18 cellular contexts compared by ENCODE assay signal in genomic region chr7:141668853-141669252, GRCh38. TPM values are rescaled to one million over a fixed set of nuclear protein-coding genes. Genes with fewer than 3 reads are reported as not detected.
DNase-seq lines count a peak whose midpoint lies in the region; ATAC-seq and TF ChIP-seq lines count a peak whose summit lies in the region.
"Had no signal": no experiment of that assay in that cellular context is flagged by ENCODE, and none has a peak within 500 bp of the region (broad histone marks: within the 10 kb centered on the region; RNA-seq: fewer than 3 reads in every experiment).

No MANE protein-coding gene starts in this region.

- no TSS peak for BruUV-seq in Caco-2 (replicated peaks; lab: Mats Ljungman, UMichigan)

- no peak for ATAC-seq in CD4-positive, CD25-positive, alpha-beta regulatory T cell (ENCODE audit: low read depth in 2 of 2)
- ATAC-seq: Panc1 had no signal

- POLR2A ChIA-PET in activated CD4-positive, alpha-beta memory T cell treated with anti-CD3 and anti-CD28 coated beads for 36 hours (lab: Charles Lee) = no interaction called here
- POLR2A ChIA-PET in activated CD4-positive, alpha-beta memory T cell treated with anti-CD3 and anti-CD28 coated beads, Interleukin-2, amount 10 ng/mL, durations not matched to agents 7 days and 5 days (lab: Charles Lee) = no interaction called here
- POLR2A ChIA-PET in Caco-2 (lab: Charles Lee) = no interaction called here

- no peaks in the 10 kb centered on the region for H3K4me1 Mint-ChIP-seq in activated CD4-positive, alpha-beta memory T cell treated with anti-CD3 and anti-CD28 coated beads for 36 hours (ENCODE audit: low read depth)
- peaks cover 8% of the 10 kb centered on the region for H3K4me1 Mint-ChIP-seq in activated CD4-positive, alpha-beta memory T cell treated with anti-CD3 and anti-CD28 coated beads, Interleukin-2, amount 10 ng/mL, durations not matched to agents 7 days and 5 days
- H3K4me1 Mint-ChIP-seq in CD4-positive, CD25-positive, alpha-beta regulatory T cell = peaks cover 0 to 9% (median 3%) of the 10 kb centered on the region in 4 donors
- H3K4me1 Mint-ChIP-seq in endothelial cell (ENCODE audit: unreplicated experiment) (peaks cover 44% of the 10 kb centered on the region), Caco-2 (ENCODE audit: low read depth, unreplicated experiment) (peaks cover 10% of the 10 kb centered on the region)

- intact Hi-C loops in activated CD4-positive, alpha-beta memory T cell treated with anti-CD3 and anti-CD28 coated beads for 36 hours (cut with micrococcal nuclease) = no loop called here
- intact Hi-C loops in Caco-2 (cut with micrococcal nuclease; ENCODE audit: unreplicated experiment) = no loop called here

- CTCF ChIA-PET in activated CD4-positive, alpha-beta memory T cell treated with anti-CD3 and anti-CD28 coated beads for 36 hours (lab: Charles Lee) = interaction anchor here (1.4 kb wide), 1 partner anchor 14 kb away, joined by 3 read pairs; no protein-coding TSS in a partner anchor
- CTCF ChIA-PET in activated CD4-positive, alpha-beta memory T cell treated with anti-CD3 and anti-CD28 coated beads, Interleukin-2, amount 10 ng/mL, durations not matched to agents 7 days and 5 days (lab: Charles Lee) = interaction anchor here (0.9 to 1.4 kb wide), 3 partner anchors 14 to 69 kb away, joined by 3 to 6 read pairs (median 5); partner anchors contain the start of gene SSBP1
- CTCF ChIA-PET in Caco-2 (lab: Charles Lee) = interaction anchor here (0.7 to 1.0 kb wide), 2 partner anchors 12 to 19 kb away, joined by 4 to 5 read pairs; no protein-coding TSS in a partner anchor

- no peak overlapping the region for H3K27ac ChIP-seq in CD4-positive, CD25-positive, alpha-beta regulatory T cell (ENCODE audit: insufficient read depth, low read length, poor library complexity, severe bottlenecking)

- no peaks in the 10 kb centered on the region for H3K4me1 ChIP-seq in CD4-positive, CD25-positive, alpha-beta regulatory T cell (ENCODE audit: control insufficient read depth, insufficient read depth, low read length, poor library complexity, severe bottlenecking)
- H3K4me1 ChIP-seq in Caco-2 = no peaks in the 10 kb centered on the region
- H3K4me1 ChIP-seq: BE2C had no signal

- TF ChIP-seq CTCF in endothelial cell (IDR thresholded peaks at IDR 0.05; ENCODE audit: unreplicated experiment) (no peak), Caco-2 (IDR thresholded peaks at IDR 0.05; ENCODE audit: insufficient read depth in 1 of 2, low read depth in 1 of 2, low read length in 1 of 2, severe bottlenecking in 1 of 2, unreplicated experiment in 1 of 2) (no peak)

- no peaks in the 10 kb centered on the region for H3K9me3 ChIP-seq in CD4-positive, CD25-positive, alpha-beta regulatory T cell (ENCODE audit: control insufficient read depth in 2 of 2, low read length in 2 of 2)
- no peaks in the 10 kb centered on the region for H3K9me3 ChIP-seq in Caco-2
- H3K9me3 ChIP-seq: BE2C had no signal

- peaks cover 11% of the 10 kb centered on the region for H3K36me3 Mint-ChIP-seq in activated CD4-positive, alpha-beta memory T cell treated with anti-CD3 and anti-CD28 coated beads for 36 hours
- peaks cover 27% of the 10 kb centered on the region for H3K36me3 Mint-ChIP-seq in activated CD4-positive, alpha-beta memory T cell treated with anti-CD3 and anti-CD28 coated beads, Interleukin-2, amount 10 ng/mL, durations not matched to agents 7 days and 5 days (ENCODE audit: low read depth)
- H3K36me3 Mint-ChIP-seq in CD4-positive, CD25-positive, alpha-beta regulatory T cell = peaks cover 33% of the 10 kb centered on the region
- H3K36me3 Mint-ChIP-seq in endothelial cell (ENCODE audit: low read depth, unreplicated experiment) (peaks cover 51% of the 10 kb centered on the region), Caco-2 (ENCODE audit: insufficient read depth, unreplicated experiment) (peaks cover 5% of the 10 kb centered on the region)

- no peak overlapping the region for H3K4me3 Mint-ChIP-seq in activated CD4-positive, alpha-beta memory T cell treated with anti-CD3 and anti-CD28 coated beads for 36 hours
- H3K4me3 Mint-ChIP-seq in activated CD4-positive, alpha-beta memory T cell treated with anti-CD3 and anti-CD28 coated beads, Interleukin-2, amount 10 ng/mL, durations not matched to agents 7 days and 5 days = no peak overlapping the region
- H3K4me3 Mint-ChIP-seq in CD4-positive, CD25-positive, alpha-beta regulatory T cell = no peak overlapping the region
- H3K4me3 Mint-ChIP-seq in endothelial cell (ENCODE audit: unreplicated experiment) (peak overlapping the region; percentile 62), Caco-2 (ENCODE audit: unreplicated experiment) (no peak overlapping the region)
- H3K4me3 Mint-ChIP-seq: HFFc6 had no signal

- peak overlapping the region; percentile 39 for H3K27ac Mint-ChIP-seq in activated CD4-positive, alpha-beta memory T cell treated with anti-CD3 and anti-CD28 coated beads for 36 hours
- H3K27ac Mint-ChIP-seq in activated CD4-positive, alpha-beta memory T cell treated with anti-CD3 and anti-CD28 coated beads, Interleukin-2, amount 10 ng/mL, durations not matched to agents 7 days and 5 days = no peak overlapping the region
- H3K27ac Mint-ChIP-seq in CD4-positive, CD25-positive, alpha-beta regulatory T cell = peak overlapping the region in 2 of 3 donors; percentile 52 to 63
- H3K27ac Mint-ChIP-seq in endothelial cell (ENCODE audit: unreplicated experiment) = no peak overlapping the region
- no peak overlapping the region for H3K27ac Mint-ChIP-seq in Caco-2 (ENCODE audit: unreplicated experiment)
- H3K27ac Mint-ChIP-seq: HFFc6 had no signal

- DNase-seq in activated CD4-positive, alpha-beta memory T cell treated with anti-CD3 and anti-CD28 coated beads for 36 hours = no peak
- DNase-seq in activated CD4-positive, alpha-beta memory T cell treated with anti-CD3 and anti-CD28 coated beads, Interleukin-2, amount 10 ng/mL, durations not matched to agents 7 days and 5 days = no peak
- DNase-seq in CD4-positive, CD25-positive, alpha-beta regulatory T cell = no peak
- peak; percentile 49 for DNase-seq in H7
- no peak for DNase-seq in endothelial cell (ENCODE audit: low spot score)
- no peak for DNase-seq in NCI-H2081 treated with DMSO at 0.1 percent for 48 hours (lab: John Stamatoyannopoulos, UW)
- no peak for DNase-seq in inferior parietal cortex (ENCODE audit: extremely low spot score)
- no peak for DNase-seq in Caco-2
- DNase-seq: BE2C, DMS79 treated with DMSO at 0.1 percent for 48 hours, HFFc6, KG1, NCI-H1105 treated with DMSO at 0.1 percent for 48 hours, NCI-H1694 had no signal

- H3K36me3 ChIP-seq in CD4-positive, CD25-positive, alpha-beta regulatory T cell (ENCODE audit: control insufficient read depth, insufficient read depth, low read length) = peaks cover 29% of the 10 kb centered on the region
- H3K36me3 ChIP-seq in H7 (replicated peaks; ENCODE audit: control insufficient read depth, insufficient read depth, low read length) (peaks cover 4% of the 10 kb centered on the region), Caco-2 (ENCODE audit: control insufficient read depth, insufficient read depth, low read length) (no peaks in the 10 kb centered on the region; the same call in 1 of the 2 replicates)

- H3K27me3 ChIP-seq in CD4-positive, CD25-positive, alpha-beta regulatory T cell (ENCODE audit: control insufficient read depth, insufficient read depth, low read length) = no peaks in the 10 kb centered on the region
- H3K27me3 ChIP-seq in H7 (ENCODE audit: control insufficient read depth, insufficient read depth, low read length) (no peaks in the 10 kb centered on the region), Caco-2 (replicated peaks; ENCODE audit: control insufficient read depth, insufficient read depth, low read length) (no peaks in the 10 kb centered on the region)
- H3K27me3 ChIP-seq: BE2C had no signal

- no peaks in the 10 kb centered on the region for H3K27me3 Mint-ChIP-seq in activated CD4-positive, alpha-beta memory T cell treated with anti-CD3 and anti-CD28 coated beads for 36 hours
- no peaks in the 10 kb centered on the region for H3K27me3 Mint-ChIP-seq in activated CD4-positive, alpha-beta memory T cell treated with anti-CD3 and anti-CD28 coated beads, Interleukin-2, amount 10 ng/mL, durations not matched to agents 7 days and 5 days
- no peaks in the 10 kb centered on the region for H3K27me3 Mint-ChIP-seq in CD4-positive, CD25-positive, alpha-beta regulatory T cell
- H3K27me3 Mint-ChIP-seq in endothelial cell (ENCODE audit: unreplicated experiment) = peaks cover 7% of the 10 kb centered on the region
- H3K27me3 Mint-ChIP-seq in Caco-2 (ENCODE audit: insufficient read depth, unreplicated experiment) = no peaks in the 10 kb centered on the region

- no peak overlapping the region for H3K4me3 ChIP-seq in CD4-positive, CD25-positive, alpha-beta regulatory T cell (ENCODE audit: low read depth, low read length)
- H3K4me3 ChIP-seq in H7 (ENCODE audit: insufficient read depth, low read depth, low read length) (no peak overlapping the region), Caco-2 (ENCODE audit: low read depth, low read length) (no peak overlapping the region)

- no peaks in the 10 kb centered on the region for H3K9me3 Mint-ChIP-seq in activated CD4-positive, alpha-beta memory T cell treated with anti-CD3 and anti-CD28 coated beads for 36 hours
- H3K9me3 Mint-ChIP-seq in activated CD4-positive, alpha-beta memory T cell treated with anti-CD3 and anti-CD28 coated beads, Interleukin-2, amount 10 ng/mL, durations not matched to agents 7 days and 5 days = no peaks in the 10 kb centered on the region
- peaks cover 0 to 1% (median 0%) of the 10 kb centered on the region in 7 donors for H3K9me3 Mint-ChIP-seq in CD4-positive, CD25-positive, alpha-beta regulatory T cell
- H3K9me3 Mint-ChIP-seq in endothelial cell (ENCODE audit: unreplicated experiment) = no peaks in the 10 kb centered on the region
- no peaks in the 10 kb centered on the region for H3K9me3 Mint-ChIP-seq in Caco-2 (ENCODE audit: unreplicated experiment)
- H3K9me3 Mint-ChIP-seq: HFFc6 had no signal

RNA-seq across cellular contexts. Expression of gene DENND11, which starts 33.1 kb away (rescaled TPM):
- total RNA-seq in activated CD4-positive, alpha-beta memory T cell treated with anti-CD3 and anti-CD28 coated beads for 36 hours = 10 to 100 TPM; 27.5 to 28.9 TPM
- 10 to 100 TPM; 24.5 to 24.9 TPM for total RNA-seq in activated CD4-positive, alpha-beta memory T cell treated with anti-CD3 and anti-CD28 coated beads, Interleukin-2, amount 10 ng/mL, durations not matched to agents 7 days and 5 days
- total RNA-seq in CD4-positive, CD25-positive, alpha-beta regulatory T cell = 47.7 TPM
- 10 to 100 TPM; 10.8 to 14.5 (median 11.1) TPM for polyA plus RNA-seq in CD4-positive, CD25-positive, alpha-beta regulatory T cell
- 13.4 and 18.0 TPM in 2 replicates for total RNA-seq in H7 (2014; rRNA removed; shearing (Covaris generic))
- total RNA-seq in endothelial cell (ENCODE audit: unreplicated experiment) (77.0 TPM), Caco-2 (2022) (33.0 and 37.0 TPM in 2 replicates)

RNA-seq across cellular contexts. Expression of gene WEE2, which starts 39.3 kb away (rescaled TPM):
- total RNA-seq in activated CD4-positive, alpha-beta memory T cell treated with anti-CD3 and anti-CD28 coated beads for 36 hours = not detected
- total RNA-seq in activated CD4-positive, alpha-beta memory T cell treated with anti-CD3 and anti-CD28 coated beads, Interleukin-2, amount 10 ng/mL, durations not matched to agents 7 days and 5 days = not detected
- not detected for total RNA-seq in CD4-positive, CD25-positive, alpha-beta regulatory T cell
- polyA plus RNA-seq in CD4-positive, CD25-positive, alpha-beta regulatory T cell = not detected
- total RNA-seq in H7 (2014; rRNA removed; shearing (Covaris generic)) = 0.76 TPM in 1 of 2 replicates, not detected in the other
- total RNA-seq in endothelial cell (ENCODE audit: unreplicated experiment) (0.33 TPM), Caco-2 (2022) (1.0 and 2.5 TPM in 2 replicates)
- total RNA-seq: A172, H4, HFFc6, HT-29 had no signal

Comparison
In these comparisons a context has a peak if more than half of its experiments do, and no peak if none do; other contexts are left out.
1. H3K27ac Mint-ChIP-seq: peak in activated CD4-positive, alpha-beta memory T cell treated with anti-CD3 and anti-CD28 coated beads for 36 hours (single experiment) and CD4-positive, CD25-positive, alpha-beta regulatory T cell (2 of 3); none in activated CD4-positive, alpha-beta memory T cell treated with anti-CD3 and anti-CD28 coated beads, Interleukin-2, amount 10 ng/mL, durations not matched to agents 7 days and 5 days (single experiment), endothelial cell (single experiment) and Caco-2 (single experiment).